In the genomic region with DNA sequence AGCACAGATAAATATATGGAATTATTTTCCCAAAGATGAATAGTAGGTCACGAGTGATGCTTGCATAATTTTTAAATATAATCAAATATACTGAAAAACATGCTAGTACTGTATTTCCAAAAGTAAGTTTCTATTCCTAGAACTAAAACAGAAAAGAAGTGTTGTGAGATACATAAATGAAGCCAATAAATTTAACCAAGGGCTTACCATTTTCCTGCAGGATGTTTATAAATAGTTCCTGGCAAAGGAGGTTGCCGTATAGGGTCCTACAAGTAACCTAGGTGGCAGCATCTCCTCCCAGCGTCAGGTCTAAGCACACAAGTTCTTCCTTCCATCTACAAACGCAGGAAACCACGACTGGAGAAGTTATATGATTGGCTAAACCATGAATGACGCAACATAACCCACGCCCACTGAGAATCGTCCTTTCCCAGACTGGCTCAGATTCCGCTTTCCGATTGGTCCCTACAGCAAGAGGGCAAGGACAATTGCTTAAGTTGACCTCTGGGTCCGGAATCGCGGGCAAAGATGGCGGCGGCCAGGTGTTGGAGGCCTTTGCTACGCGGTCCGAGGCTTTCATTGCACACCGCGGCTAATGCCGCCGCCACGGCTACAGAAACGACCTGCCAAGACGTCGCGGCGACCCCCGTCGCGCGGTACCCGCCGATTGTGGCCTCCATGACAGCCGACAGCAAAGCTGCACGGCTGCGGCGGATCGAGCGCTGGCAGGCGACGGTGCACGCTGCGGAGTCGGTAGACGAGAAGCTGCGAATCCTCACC, we compare ENCODE assay signal across 8 cellular contexts. TPM values are rescaled to one million over a fixed set of nuclear protein-coding genes. Genes with fewer than 3 reads are reported as not detected.
DNase-seq lines count a peak whose midpoint lies in the region; ATAC-seq and TF ChIP-seq lines count a peak whose summit lies in the region.

MRPS30 (plus strand) TSS at position 513 of the 780 bp plus-strand sequence; CDS start at position 529, 16 bp downstream.

- POLR2A ChIA-PET in IMR-90 (lab: Charles Lee; ENCODE audit: unreplicated experiment): no interaction called here

- H2BK20ac ChIP-seq in IMR-90 (ENCODE audit: low read depth, low read length): no peak within 1 kb of the TSS

- DNase-seq in DMS 273 treated with DMSO at 0.1 percent for 48 hours (lab: John Stamatoyannopoulos, UW) (peak; percentile 99), IMR-90 (peak; percentile 99), OCI-M1 (lab: John Stamatoyannopoulos, UW) (peak; percentile 99), activated T-cell treated with anti-CD3 and anti-CD28 coated beads for 4 hours (peak; percentile 93), epithelial cell of esophagus (ENCODE audit: low read depth) (peak; percentile 100), mucosa of descending colon (peak; percentile 87 to 96 (median 89))
- peak; percentile 80 to 81 for DNase-seq in stimulated activated CD8-positive, alpha-beta memory T cell treated with anti-CD3 and anti-CD28 coated beads, Interleukin-4, amount 100 ng/mL, for 4 hours (ENCODE audit: low read depth in 2 of 2, low spot score in 1 of 2)

- no peaks in the 10 kb centered on the region for H3K4me1 ChIP-seq in IMR-90 (ENCODE audit: control insufficient read depth, insufficient read depth, low read length)
- H3K4me1 ChIP-seq in mucosa of descending colon (ENCODE audit: low read depth): peaks cover 9% of the 10 kb centered on the region

- no peak within 1 kb of the TSS for H2BK15ac ChIP-seq in IMR-90 (ENCODE audit: low read depth, low read length)

- peaks cover 0 to 14% of the 10 kb centered on the region in 2 experiments for H3K79me1 ChIP-seq in IMR-90 (ENCODE audit: low read depth in 1 of 2, low read length in 2 of 2)

- H3K9me1 ChIP-seq in IMR-90 (ENCODE audit: insufficient read depth, low read length): no peaks in the 10 kb centered on the region

- H3K36me3 ChIP-seq in IMR-90 (ENCODE audit: control insufficient read depth, insufficient read depth, low read length): peaks cover 4% of the 10 kb centered on the region
- no peaks in the 10 kb centered on the region for H3K36me3 ChIP-seq in mucosa of descending colon (ENCODE audit: low read depth)

- peak within 1 kb of the TSS; percentile 74 for H3K23ac ChIP-seq in IMR-90 (ENCODE audit: low read depth, low read length)

- intact Hi-C loops in IMR-90 (cut with micrococcal nuclease): no loop called here
- intact Hi-C loops in mucosa of descending colon (cut with DNase I, micrococcal nuclease): no loop called here

- H3K4me3 ChIP-seq in IMR-90 (ENCODE audit: insufficient read depth, low read depth, low read length) (peak within 1 kb of the TSS; percentile 88), epithelial cell of esophagus (ENCODE audit: low read length) (peak within 1 kb of the TSS; percentile 92), mucosa of descending colon (peak within 1 kb of the TSS; percentile 91)

- TF ChIP-seq POLR2A in IMR-90 (IDR thresholded peaks at IDR 0.05; ENCODE audit: low read depth, low read length): peak; percentile 46; the same call in 1 of the 2 replicates

- TSS peak; percentile 74 for BruUV-seq in IMR-90 (replicated peaks; lab: Mats Ljungman, UMichigan)

- H4K8ac ChIP-seq in IMR-90 (ENCODE audit: low read depth in 2 of 2, low read length in 2 of 2): peak within 1 kb of the TSS; percentile 72 to 84

- H4K20me1 ChIP-seq in IMR-90 (ENCODE audit: insufficient read depth, low read length): no peaks in the 10 kb centered on the region; the same call in 1 of the 2 replicates

- in situ Hi-C loops in IMR-90 (cut with MboI; ENCODE audit: low sequenced_read_pairs): no loop called here

- no peaks in the 10 kb centered on the region for H3K9me3 ChIP-seq in IMR-90 (ENCODE audit: control insufficient read depth, insufficient read depth, low read length)
- no peaks in the 10 kb centered on the region for H3K9me3 ChIP-seq in mucosa of descending colon

- no peak for TF ChIP-seq RAD21 in IMR-90 (IDR thresholded peaks at IDR 0.05; ENCODE audit: low read length)

- H3K27me3 ChIP-seq in IMR-90 (ENCODE audit: control insufficient read depth, insufficient read depth, low read length): no peaks in the 10 kb centered on the region

- peak; percentile 96 for ATAC-seq in GM21526 (IDR thresholded peaks at IDR 0.05; ENCODE audit: low FRiP score, unreplicated experiment)
- peak; percentile 97 for ATAC-seq in IMR-90 (ENCODE audit: low read depth)
- peak; percentile 99 for ATAC-seq in mucosa of descending colon

- H2AK5ac ChIP-seq in IMR-90 (ENCODE audit: low read depth, low read length): no peak within 1 kb of the TSS; the same call in 1 of the 2 replicates

- H4K91ac ChIP-seq in IMR-90 (ENCODE audit: insufficient read depth, low read depth, low read length): peak within 1 kb of the TSS; percentile 24; the same call in 1 of the 2 replicates

- no peak within 1 kb of the TSS; the same call in 1 of the 2 replicates for H3K18ac ChIP-seq in IMR-90 (ENCODE audit: low read depth, low read length)

- TF ChIP-seq CTCF in IMR-90 (conservative IDR thresholded peaks at IDR 0.05; ENCODE audit: low read depth, low read length) (peak; percentile 40), epithelial cell of esophagus (IDR thresholded peaks at IDR 0.05; ENCODE audit: insufficient read depth, low read depth, low read length, missing control alignments) (peak; percentile 47), mucosa of descending colon (IDR thresholded peaks at IDR 0.05) (peak; percentile 23)

- no peak within 1 kb of the TSS for H2BK120ac ChIP-seq in IMR-90 (ENCODE audit: low read depth, low read length)

- H3K27ac ChIP-seq in IMR-90 (ENCODE audit: insufficient read depth, low read length): peak within 1 kb of the TSS; percentile 79

- H3K4me2 ChIP-seq in IMR-90 (ENCODE audit: low read depth, low read length): peak within 1 kb of the TSS; percentile 78

- CTCF ChIA-PET in IMR-90 (lab: Yijun Ruan, JAX): no interaction called here

- peak within 1 kb of the TSS; percentile 98 for H2AFZ ChIP-seq in IMR-90 (replicated peaks; ENCODE audit: low read length, poor library complexity)

- peak within 1 kb of the TSS; percentile 80 for H3K9ac ChIP-seq in IMR-90 (ENCODE audit: low read depth, low read length)

- H3K4ac ChIP-seq in IMR-90 (ENCODE audit: low read depth, low read length): peak within 1 kb of the TSS; percentile 84; the same call in 1 of the 2 replicates

- peak within 1 kb of the TSS; percentile 70; the same call in 1 of the 2 replicates for H3K56ac ChIP-seq in IMR-90 (ENCODE audit: extremely low read depth, insufficient read depth, low read length)

- peak within 1 kb of the TSS; percentile 73 for H2BK5ac ChIP-seq in IMR-90 (ENCODE audit: low read depth, low read length, poor library complexity, severe bottlenecking)

- H4K5ac ChIP-seq in IMR-90 (ENCODE audit: low read depth, low read length): peak within 1 kb of the TSS; percentile 78

- H3K14ac ChIP-seq in IMR-90 (replicated peaks; ENCODE audit: low read depth, low read length): peak within 1 kb of the TSS; percentile 46

- peak within 1 kb of the TSS; percentile 89 for H2AK9ac ChIP-seq in IMR-90 (replicated peaks; ENCODE audit: low read depth, low read length, poor library complexity)

- dilution Hi-C loops in IMR-90 (cut with HindIII; ENCODE audit: low sequenced_read_pairs, unreplicated experiment): no loop called here

- 0% methylated on average over 36 of the region's 47 CpGs; no CpG with 5 or more reads in 1 of the 2 experiments for WGBS in IMR-90 (ENCODE audit: extremely low coverage in 2 of 2, insufficient read length in 1 of 2), 2 experiments

TF ChIP-seq in IMR-90, 13 proteins besides CTCF, POLR2A, EP300 and RAD21:
- peak; percentile 100 for TF ChIP-seq CEBPB (IDR thresholded peaks at IDR 0.05; ENCODE audit: low read depth, low read length)
- peak; percentile 63; the same call in 1 of the 2 replicates for TF ChIP-seq RFX5 (IDR thresholded peaks at IDR 0.05; ENCODE audit: low read depth, low read length)
- no peak for TF ChIP-seq BHLHE40 (IDR thresholded peaks at IDR 0.05; ENCODE audit: low read depth, low read length)
- peak; percentile 52; the same call in 1 of the 2 replicates for TF ChIP-seq MXI1 (IDR thresholded peaks at IDR 0.05; ENCODE audit: borderline replicate concordance, low read depth, low read length)
- no peak for TF ChIP-seq ELK1 (IDR thresholded peaks at IDR 0.05; ENCODE audit: borderline replicate concordance, low read depth, low read length)

RNA-seq across cellular contexts. Expression of gene MRPS30, which starts in this region (rescaled TPM):
- total RNA-seq in IMR-90 (2012; rRNA removed) (51.4 and 57.2 TPM in 2 replicates), mucosa of descending colon (10 to 100 TPM; 43.5 to 47.2 (median 46.1) TPM)
- 18.3 and 19.6 TPM in 2 replicates for polyA plus RNA-seq in IMR-90 (2012; rRNA removed)
- 22.5 and 29.1 TPM in 2 replicates for polyA plus RNA-seq in IMR-90 (2012; cell fraction: cytosol; rRNA removed)
- 11.6 and 17.7 TPM in 2 replicates for polyA plus RNA-seq in IMR-90 (2012; cell fraction: nucleus; rRNA removed; ENCODE audit: low replicate concordance)

Comparison
In these comparisons a context has a peak if more than half of its experiments do, and no peak if none do; other contexts are left out.
1. Peak in every context shown above with its lines: DNase-seq, ATAC-seq, H3K4me3 ChIP-seq and H3K27ac ChIP-seq.